20 cellular contexts compared by ENCODE assay signal in the genomic region with DNA sequence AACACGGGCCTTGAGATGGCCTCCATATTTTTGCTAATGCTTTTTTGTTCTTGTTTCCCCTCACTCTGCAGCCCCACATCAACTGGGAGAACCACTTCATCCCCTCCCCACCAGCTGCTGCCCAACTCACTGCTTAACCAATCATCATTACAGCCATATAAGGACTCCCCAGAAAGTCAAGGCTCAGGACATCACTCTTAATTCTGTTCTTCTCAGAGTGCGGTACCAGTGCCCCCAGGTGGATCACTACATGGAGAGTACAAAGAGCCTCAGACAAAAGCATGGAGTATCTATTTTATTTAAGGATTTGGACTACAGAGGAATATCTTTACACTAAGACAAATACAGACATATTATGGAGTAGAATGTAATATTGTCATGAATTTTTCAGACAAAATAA.
DNase-seq lines count a peak whose midpoint lies in the region; ATAC-seq and TF ChIP-seq lines count a peak whose summit lies in the region.
"Had no signal": no experiment of that assay in that cellular context is flagged by ENCODE, and none has a peak within 500 bp of the region (broad histone marks: within the 10 kb centered on the region; RNA-seq: fewer than 3 reads in every experiment).

No MANE protein-coding gene starts in this region.

- H2BK5ac ChIP-seq in H9 (ENCODE audit: insufficient read length, low read length): no peak overlapping the region

- H3K27ac ChIP-seq in C4-2B: no peak overlapping the region
- H3K27ac ChIP-seq in H9 (ENCODE audit: insufficient read length, low read depth, low read length): no peak overlapping the region
- H3K27ac ChIP-seq in PC-9: no peak overlapping the region
- no peak overlapping the region for H3K27ac ChIP-seq in right lobe of liver
- H3K27ac ChIP-seq: SK-N-MC had no signal

- H3K56ac ChIP-seq in H9 (ENCODE audit: insufficient read length, low read depth, low read length): no peak overlapping the region

- no peak overlapping the region for H3K18ac ChIP-seq in H9 (ENCODE audit: insufficient read length, low read depth, low read length)

- H3K36me3 Mint-ChIP-seq in H9 (ENCODE audit: insufficient read depth in 1 of 3, low read depth in 3 of 3): no peaks in the 10 kb centered on the region
- no peaks in the 10 kb centered on the region for H3K36me3 Mint-ChIP-seq in glutamatergic neuron (ENCODE audit: unreplicated experiment)

- no peaks in the 10 kb centered on the region for H3K9me3 ChIP-seq in H9 (ENCODE audit: control insufficient read depth, low read depth, low read length)
- H3K9me3 ChIP-seq in PC-9 (ENCODE audit: insufficient read depth, low read depth): no peaks in the 10 kb centered on the region
- H3K9me3 ChIP-seq in right lobe of liver: no peaks in the 10 kb centered on the region

- H4K20me1 ChIP-seq in H9 (ENCODE audit: control insufficient read depth, insufficient read depth, insufficient read length) (no peaks in the 10 kb centered on the region), PC-9 (ENCODE audit: insufficient read depth) (no peaks in the 10 kb centered on the region)

- H3K23ac ChIP-seq in H9 (ENCODE audit: insufficient read length, low read depth, low read length): no peak overlapping the region

- H3T11ph ChIP-seq in H9 (ENCODE audit: low read length): no peak overlapping the region

- no peak overlapping the region for H2BK120ac ChIP-seq in H9 (ENCODE audit: low read depth, low read length, poor library complexity, severe bottlenecking)

- no peaks in the 10 kb centered on the region for H3K9me2 ChIP-seq in PC-9 (ENCODE audit: insufficient read depth)

- no peaks in the 10 kb centered on the region for H3K36me3 ChIP-seq in PC-9 (ENCODE audit: low read depth)
- no peaks in the 10 kb centered on the region for H3K36me3 ChIP-seq in right lobe of liver

- ATAC-seq in right lobe of liver (no peak), left ventricle myocardium superior (no peak), HG02571 (IDR thresholded peaks at IDR 0.05; ENCODE audit: unreplicated experiment) (no peak)
- ATAC-seq: left colon, sciatic nerve had no signal

- H3K79me2 ChIP-seq in H9 (ENCODE audit: insufficient read depth, low read length) (no peaks in the 10 kb centered on the region), PC-9 (ENCODE audit: low read depth) (no peaks in the 10 kb centered on the region)

- H2AK5ac ChIP-seq in H9 (ENCODE audit: insufficient read length, low read length): no peak overlapping the region

- no TSS peak for BruUV-seq in PC-9 (replicated peaks; lab: Mats Ljungman, UMichigan)

- H2BK12ac ChIP-seq in H9 (ENCODE audit: insufficient read length, low read depth, low read length): no peak overlapping the region

- no peaks in the 10 kb centered on the region for H3K79me1 ChIP-seq in H9 (ENCODE audit: insufficient read depth, low read depth, low read length, poor library complexity, severe bottlenecking)

- no peak overlapping the region for H3K4me2 ChIP-seq in H9 (ENCODE audit: insufficient read depth, insufficient read length, low read length)
- no peak overlapping the region for H3K4me2 ChIP-seq in PC-9

- no peak overlapping the region for H4K8ac ChIP-seq in H9 (replicated peaks; ENCODE audit: insufficient read length, low read depth, low read length)

- H3K4me3 Mint-ChIP-seq in H9 (no peak overlapping the region), glutamatergic neuron (ENCODE audit: unreplicated experiment) (no peak overlapping the region)
- H3K4me3 Mint-ChIP-seq: activated CD4-positive, alpha-beta T cell treated with anti-CD3 and anti-CD28 coated beads, Interleukin-2, amount 10 ng/mL, durations not matched to agents 7 days and 5 days; activated naive CD4-positive, alpha-beta T cell treated with anti-CD3 and anti-CD28 coated beads for 36 hours had no signal

- no peak overlapping the region for H2BK20ac ChIP-seq in H9 (ENCODE audit: low read depth, low read length, poor library complexity, severe bottlenecking)

- H3K4me1 Mint-ChIP-seq in H9 (peaks cover 8 to 13% of the 10 kb centered on the region in 2 experiments), glutamatergic neuron (ENCODE audit: low read depth, unreplicated experiment) (peaks cover 5% of the 10 kb centered on the region)
- H3K4me1 Mint-ChIP-seq: activated CD4-positive, alpha-beta T cell treated with anti-CD3 and anti-CD28 coated beads, Interleukin-2, amount 10 ng/mL, durations not matched to agents 7 days and 5 days had no signal

- H3K4me1 ChIP-seq in H9 (ENCODE audit: insufficient read depth, low read length) (no peaks in the 10 kb centered on the region), PC-9 (replicated peaks; ENCODE audit: insufficient read depth) (peaks cover 7% of the 10 kb centered on the region; the same call in 1 of the 2 replicates), right lobe of liver (no peaks in the 10 kb centered on the region)

- H3K23me2 ChIP-seq in H9 (ENCODE audit: insufficient read length, low read depth, low read length, poor library complexity, severe bottlenecking): no peaks in the 10 kb centered on the region

- H3K4me3 ChIP-seq in PC-9 (no peak overlapping the region), right lobe of liver (no peak overlapping the region)
- H3K4me3 ChIP-seq: SK-N-MC had no signal

- H3F3A ChIP-seq in PC-9 (ENCODE audit: insufficient read depth, low read depth): no peaks in the 10 kb centered on the region

- intact Hi-C loops in PC-9 (cut with micrococcal nuclease; ENCODE audit: unreplicated experiment) (loop anchor here (1.0 to 5.0 kb wide), 2 partner anchors 166 to 385 kb away; no protein-coding TSS in a partner anchor), right lobe of liver (cut with DNase I) (no loop called here), left ventricle myocardium superior (cut with micrococcal nuclease) (no loop called here)

- H3K27me3 Mint-ChIP-seq in H9 (ENCODE audit: low read depth) (no peaks in the 10 kb centered on the region), glutamatergic neuron (ENCODE audit: unreplicated experiment) (no peaks in the 10 kb centered on the region)
- H3K27me3 Mint-ChIP-seq: activated CD4-positive, alpha-beta T cell treated with anti-CD3 and anti-CD28 coated beads, Interleukin-2, amount 10 ng/mL, durations not matched to agents 7 days and 5 days had no signal

- no peak for DNase-seq in H9
- DNase-seq in PC-9: peak in 1 of 2 experiments; percentile 26
- no peak for DNase-seq in glutamatergic neuron
- DNase-seq in right lobe of liver: no peak
- no peak for DNase-seq in left ventricle myocardium superior
- no peak for DNase-seq in NCI-H774 (lab: John Stamatoyannopoulos, UW)
- DNase-seq: activated CD4-positive, alpha-beta T cell treated with anti-CD3 and anti-CD28 coated beads, Interleukin-2, amount 10 ng/mL, durations not matched to agents 7 days and 5 days; activated naive CD4-positive, alpha-beta T cell treated with anti-CD3 and anti-CD28 coated beads for 36 hours; activated T-cell treated with anti-CD3 and anti-CD28 coated beads for 4 hours; Calu3; hippocampal formation; left colon; NCI-H2081 treated with DMSO at 0.1 percent for 48 hours; nucleus accumbens; stimulated activated CD4-positive, alpha-beta T cell treated with anti-CD3 and anti-CD28 coated beads, Interleukin-2, amount 100 ng/mL, for 24 hours; T1000 had no signal

- H3K14ac ChIP-seq in H9 (ENCODE audit: insufficient read depth, low read length): no peak overlapping the region

- no peak overlapping the region for H4K5ac ChIP-seq in H9 (ENCODE audit: insufficient read length, low read depth, low read length)

- H3K9me3 Mint-ChIP-seq in H9 (no peaks in the 10 kb centered on the region), glutamatergic neuron (ENCODE audit: unreplicated experiment) (no peaks in the 10 kb centered on the region)
- H3K9me3 Mint-ChIP-seq: activated CD4-positive, alpha-beta T cell treated with anti-CD3 and anti-CD28 coated beads, Interleukin-2, amount 10 ng/mL, durations not matched to agents 7 days and 5 days had no signal

- H4K91ac ChIP-seq in H9 (ENCODE audit: insufficient read length, low read depth, low read length): no peak overlapping the region

- peak; percentile 13; the same call in 1 of the 2 replicates for TF ChIP-seq CTCF in C4-2B (conservative IDR thresholded peaks at IDR 0.05)
- TF ChIP-seq CTCF in H9 (conservative IDR thresholded peaks at IDR 0.05): peak; percentile 62; the same call in 2 of the 3 replicates
- TF ChIP-seq CTCF in PC-9 (conservative IDR thresholded peaks at IDR 0.05): peak; percentile 35; the same call in 1 of the 2 replicates
- TF ChIP-seq CTCF in glutamatergic neuron (IDR thresholded peaks at IDR 0.05; ENCODE audit: partially characterized antibody, unreplicated experiment): no peak
- no peak for TF ChIP-seq CTCF in right lobe of liver (IDR thresholded peaks at IDR 0.05)

- H3K27me3 ChIP-seq in H9 (ENCODE audit: insufficient read depth, low read length) (no peaks in the 10 kb centered on the region), PC-9 (ENCODE audit: insufficient read depth, low read depth) (no peaks in the 10 kb centered on the region), right lobe of liver (no peaks in the 10 kb centered on the region)

- no peak overlapping the region for H2BK15ac ChIP-seq in H9 (ENCODE audit: low read depth, low read length)

- H3K27ac Mint-ChIP-seq in H9 (no peak overlapping the region; a peak in 1 of 7 replicates), glutamatergic neuron (ENCODE audit: unreplicated experiment) (peak overlapping the region; percentile 69)
- H3K27ac Mint-ChIP-seq: activated CD4-positive, alpha-beta T cell treated with anti-CD3 and anti-CD28 coated beads, Interleukin-2, amount 10 ng/mL, durations not matched to agents 7 days and 5 days; activated naive CD4-positive, alpha-beta T cell treated with anti-CD3 and anti-CD28 coated beads for 36 hours had no signal

- no peak overlapping the region for H3K4ac ChIP-seq in H9 (ENCODE audit: low read depth, low read length)

- H3K9ac ChIP-seq in H9 (ENCODE audit: extremely low read depth, insufficient read length, low read length): no peak overlapping the region

- TF ChIP-seq POLR2A in right lobe of liver (IDR thresholded peaks at IDR 0.05): no peak

- CTCF ChIA-PET in PC-9 (lab: Charles Lee): no interaction called here

- POLR2A ChIA-PET in PC-9 (lab: Charles Lee; ENCODE audit: unreplicated experiment): no interaction called here

- no CpG with 5 or more reads among the region's 2 CpGs for WGBS in H9 (ENCODE audit: extremely low coverage, insufficient read length, low lambda C conversion rate)
- WGBS in right lobe of liver (ENCODE audit: insufficient coverage, low coverage, low lambda C conversion rate, missing lambda C conversion rate): 60% methylated on average over 2 of the region's 2 CpGs

- no peak overlapping the region for H2AFZ ChIP-seq in H9 (ENCODE audit: low read length)
- H2AFZ ChIP-seq in PC-9: no peak overlapping the region

Comparison
In these comparisons a context has a peak if more than half of its experiments do, and no peak if none do; other contexts are left out.
1. CTCF ChIP-seq: peak in C4-2B (single experiment), H9 (single experiment) and PC-9 (single experiment); none in glutamatergic neuron (single experiment) and right lobe of liver (0 of 4).